In genomic region chr3:49787536-49787935, GRCh38 we compare ENCODE assay signal across 15 cellular contexts. TPM values are rescaled to one million over a fixed set of nuclear protein-coding genes. Genes with fewer than 3 reads are reported as not detected.
A peak's percentile ranks its signal among the peaks of the same experiment; 100 is the strongest.
DNase-seq lines count a peak whose midpoint lies in the region; ATAC-seq, FAIRE-seq and TF ChIP-seq lines count a peak whose summit lies in the region.
"Had no signal": no experiment of that assay in that cellular context is flagged by ENCODE, and none has a peak within 500 bp of the region (broad histone marks: within the 10 kb centered on the region; RNA-seq: fewer than 3 reads in every experiment).

No MANE protein-coding gene starts in this region.

- H3K4me3 ChIP-seq in left ventricle myocardium inferior (no peak overlapping the region), breast epithelium (no peak overlapping the region), vagina (no peak overlapping the region), small intestine (ENCODE audit: low read depth in 1 of 2, low read length in 2 of 2) (no peak overlapping the region)

- peaks cover 4% of the 10 kb centered on the region for H3K27me3 Mint-ChIP-seq in nephron (ENCODE audit: low read depth)

- H3K36me3 Mint-ChIP-seq in nephron (ENCODE audit: low read depth) = peaks cover 10% of the 10 kb centered on the region

- peaks cover 9% of the 10 kb centered on the region for H3K36me3 ChIP-seq in left ventricle myocardium inferior
- no peaks in the 10 kb centered on the region for H3K36me3 ChIP-seq in breast epithelium
- H3K36me3 ChIP-seq in vagina = no peaks in the 10 kb centered on the region
- H3K36me3 ChIP-seq in small intestine (ENCODE audit: control insufficient read depth in 2 of 2, insufficient read depth in 2 of 2, low read length in 2 of 2) = peaks cover 0 to 2% of the 10 kb centered on the region in 2 donors

- no peaks in the 10 kb centered on the region for H3K9me3 ChIP-seq in left ventricle myocardium inferior (replicated peaks)
- no peaks in the 10 kb centered on the region for H3K9me3 ChIP-seq in breast epithelium
- no peaks in the 10 kb centered on the region for H3K9me3 ChIP-seq in vagina
- H3K9me3 ChIP-seq in small intestine (ENCODE audit: control insufficient read depth, low read depth) = no peaks in the 10 kb centered on the region
- H3K9me3 ChIP-seq: SJCRH30 had no signal

- no peak for FAIRE-seq in small intestine (lab: Jason Lieb, UNC)

- peak overlapping the region; percentile 90 to 94 (median 93) for H3K4me3 Mint-ChIP-seq in nephron

- WGBS in small intestine, 3 donors = 85 to 93% (median 89%) methylated on average over 5 of the region's 5 CpGs

- H3K27ac Mint-ChIP-seq in nephron = peak overlapping the region in 2 of 3 experiments; percentile 97

- ATAC-seq in Right ventricle myocardium inferior = no peak
- ATAC-seq: activated CD4-positive, CD25-positive, alpha-beta regulatory T cell treated with anti-CD3 and anti-CD28 coated beads, Interleukin-2, amount 50 U/mL, for 24 hours had no signal

- intact Hi-C loops in left ventricle myocardium inferior (cut with micrococcal nuclease) (no loop called here), Right ventricle myocardium inferior (cut with DNase I) (no loop called here), breast epithelium (cut with DNase I; ENCODE audit: low total_unique reads) (no loop called here), vagina (cut with DNase I) (no loop called here)

- peaks cover 11% of the 10 kb centered on the region for H3K4me1 Mint-ChIP-seq in nephron

- H3K27me3 ChIP-seq in left ventricle myocardium inferior (ENCODE audit: low read depth) = no peaks in the 10 kb centered on the region
- H3K27me3 ChIP-seq in breast epithelium = no peaks in the 10 kb centered on the region
- no peaks in the 10 kb centered on the region for H3K27me3 ChIP-seq in vagina
- no peaks in the 10 kb centered on the region for H3K27me3 ChIP-seq in small intestine (ENCODE audit: control insufficient read depth in 2 of 2, insufficient read depth in 2 of 2, low read length in 2 of 2)
- H3K27me3 ChIP-seq: SJCRH30 had no signal

- no peaks in the 10 kb centered on the region for H3K9me3 Mint-ChIP-seq in nephron

- H3K4me1 ChIP-seq in left ventricle myocardium inferior = peaks cover 46% of the 10 kb centered on the region
- H3K4me1 ChIP-seq in breast epithelium = peaks cover 0 to 6% of the 10 kb centered on the region in 2 donors
- peaks cover 38% of the 10 kb centered on the region for H3K4me1 ChIP-seq in vagina
- H3K4me1 ChIP-seq in small intestine (ENCODE audit: control insufficient read depth in 2 of 2, insufficient read depth in 1 of 2, low read depth in 1 of 2, low read length in 1 of 2) = peaks cover 0 to 4% of the 10 kb centered on the region in 2 donors

- H3K27ac ChIP-seq in left ventricle myocardium inferior (replicated peaks) (peak overlapping the region; percentile 96), breast epithelium (peak overlapping the region; percentile 97 to 99), vagina (peak overlapping the region; percentile 96), small intestine (ENCODE audit: low read depth in 1 of 2, low read length in 1 of 2) (peak overlapping the region in 1 of 2 donors; percentile 92)

- DNase-seq in left ventricle myocardium inferior = no peak
- DNase-seq in Right ventricle myocardium inferior (ENCODE audit: missing footprints) = no peak
- DNase-seq in breast epithelium (ENCODE audit: low spot score in 2 of 2) = no peak
- peak in 1 of 2 donors; percentile 85 for DNase-seq in vagina (ENCODE audit: extremely low spot score in 2 of 2)
- DNase-seq in hypothalamus (lab: John Stamatoyannopoulos, UW) = no peak
- no peak for DNase-seq in HCEC 1CT
- DNase-seq in small intestine = no peak
- DNase-seq: effector CD8-positive, alpha-beta T cell; hippocampal formation; mesenchymal stem cell; NCI-H524 treated with DMSO at 0.1 percent for 48 hours had no signal

- TF ChIP-seq POLR2A in breast epithelium (IDR thresholded peaks at IDR 0.05) = no peak
- TF ChIP-seq POLR2A in vagina (IDR thresholded peaks at IDR 0.05) = no peak

- TF ChIP-seq CTCF in left ventricle myocardium inferior (IDR thresholded peaks at IDR 0.05; ENCODE audit: borderline replicate concordance) (no peak), breast epithelium (IDR thresholded peaks at IDR 0.05) (no peak), nephron (IDR thresholded peaks at IDR 0.05; ENCODE audit: unreplicated experiment in 3 of 3) (no peak), vagina (IDR thresholded peaks at IDR 0.05) (no peak)

RNA-seq across cellular contexts. Expression of gene IP6K1, which starts 1.2 kb away (rescaled TPM):
- 16.9 TPM for total RNA-seq in left ventricle myocardium inferior
- total RNA-seq in Right ventricle myocardium inferior = 19.0 TPM
- 10 to 100 TPM; 24.8 to 45.9 (median 45.8) TPM for total RNA-seq in breast epithelium
- 46.2 TPM for total RNA-seq in vagina
- 10 to 100 TPM; 14.8 to 21.3 (median 15.1) TPM for polyA plus RNA-seq in small intestine

RNA-seq across cellular contexts. Expression of gene CDHR4, which starts 12.1 kb away (rescaled TPM):
- total RNA-seq in left ventricle myocardium inferior = not detected
- not detected for total RNA-seq in Right ventricle myocardium inferior
- total RNA-seq in breast epithelium = not detected
- not detected for total RNA-seq in vagina
- under 1 TPM in 1 of 3 donors, not detected in 2; 0.15 TPM for polyA plus RNA-seq in small intestine
- total RNA-seq: SJCRH30 had no signal
- polyA plus RNA-seq: CD14-positive monocyte had no signal

RNA-seq across cellular contexts. Expression of gene INKA1, which starts 15.5 kb away (rescaled TPM):
- total RNA-seq in left ventricle myocardium inferior (2.3 TPM), Right ventricle myocardium inferior (3.1 TPM), breast epithelium (1 to 10 TPM; 2.3 to 4.5 (median 4.2) TPM), vagina (12.5 TPM)
- polyA plus RNA-seq in small intestine = 1 to 10 TPM in 2 of 3 donors, under 1 TPM in 1; 0.67 to 2.9 (median 2.2) TPM

RNA-seq across cellular contexts. Expression of gene UBA7, which starts 26.2 kb away (rescaled TPM):
- total RNA-seq in left ventricle myocardium inferior (25.1 TPM), Right ventricle myocardium inferior (23.1 TPM), breast epithelium (10 to 100 TPM; 26.4 to 77.4 (median 50.5) TPM), vagina (68.3 TPM)
- 100 to 1,000 TPM in 1 of 3 donors, 10 to 100 TPM in 2; 52.1 to 160 (median 86.5) TPM for polyA plus RNA-seq in small intestine
